Comparison of ENCODE assay signal across 36 cellular contexts in genomic region chr4:35986537-35986936, GRCh38.
"Had no signal": no experiment of that assay in that cellular context is flagged by ENCODE, and none has a peak within 500 bp of the region (broad histone marks: within the 10 kb centered on the region; RNA-seq: fewer than 3 reads in every experiment).

No MANE protein-coding gene starts in this region.

- H3K36me3 ChIP-seq: MG63 had no signal

- H3K9me3 ChIP-seq: MG63 had no signal

- H3K4me3 ChIP-seq: MG63 had no signal

- H3K27me3 ChIP-seq: MG63 had no signal

- DNase-seq: Karpas-422, Kasumi-1, MG63, MM.1S, MV-4-11, NCI-H1048, NCI-H1092, NCI-H1092 treated with DMSO at 0.1 percent for 48 hours, NCI-H1105, NCI-H1417, NCI-H1417 treated with DMSO at 0.1 percent for 48 hours, NCI-H1436, NCI-H1436 treated with DMSO at 0.1 percent for 48 hours, NCI-H146, NCI-H1694, NCI-H1694 treated with DMSO at 0.1 percent for 48 hours, NCI-H187, NCI-H187 treated with DMSO at 0.1 percent for 48 hours, NCI-H1930, NCI-H2029, NCI-H2029 treated with DMSO at 0.1 percent for 48 hours, NCI-H2081, NCI-H2081 treated with DMSO at 0.1 percent for 48 hours, NCI-H2107, NCI-H2171, NCI-H2171 treated with DMSO at 0.1 percent for 48 hours, NCI-H2227 treated with DMSO at 0.1 percent for 48 hours, NCI-H226, NCI-H345, NCI-H446, NCI-H446 treated with DMSO at 0.1 percent for 48 hours, NCI-H510A, NCI-H510A treated with DMSO at 0.1 percent for 48 hours, NCI-H524, NCI-H524 treated with DMSO at 0.1 percent for 48 hours, NCI-H526 had no signal
